ENCODE assay signal across 19 cellular contexts in the genomic region with DNA sequence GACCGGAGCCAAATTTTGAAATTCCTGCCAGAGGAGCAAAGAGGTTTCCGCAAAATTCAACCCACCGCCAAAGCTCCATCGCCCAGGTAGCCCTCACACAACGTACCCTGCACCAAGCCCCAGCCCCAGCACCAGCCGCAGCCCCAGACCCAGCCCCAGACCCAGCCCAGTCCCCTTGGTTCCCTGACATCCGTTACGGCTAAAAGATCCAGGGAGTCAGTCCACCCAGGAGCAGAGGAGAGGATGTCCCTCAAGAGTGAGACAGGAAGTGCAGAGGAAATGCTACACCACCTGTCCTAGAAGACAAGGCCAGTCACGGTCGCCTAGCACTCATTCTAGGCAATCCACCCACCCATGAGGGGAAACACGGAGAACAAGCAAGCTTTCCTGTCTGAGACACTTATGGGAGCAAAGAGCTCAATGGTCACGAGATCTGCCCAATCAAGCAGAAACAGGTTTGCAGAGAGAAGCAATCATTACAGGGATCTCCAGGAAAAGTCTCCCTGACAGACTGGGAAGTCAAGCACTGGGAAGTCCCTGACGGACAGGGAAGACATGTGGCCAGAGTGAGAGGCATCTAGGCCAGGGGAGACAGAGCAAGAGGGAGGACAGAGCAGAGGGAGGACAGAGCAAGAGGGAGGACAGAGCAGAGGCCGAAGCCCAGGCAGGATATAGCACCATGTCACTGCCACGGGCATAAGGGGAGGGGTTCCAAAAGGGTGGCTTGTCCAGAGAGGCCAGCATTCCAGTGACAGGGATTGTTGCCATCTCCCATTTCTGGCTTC. TPM values are rescaled to one million over a fixed set of nuclear protein-coding genes. Genes with fewer than 3 reads are reported as not detected.
A peak's percentile ranks its signal among the peaks of the same experiment; 100 is the strongest.
DNase-seq lines count a peak whose midpoint lies in the region; ATAC-seq, FAIRE-seq and TF ChIP-seq lines count a peak whose summit lies in the region.
"Had no signal": no experiment of that assay in that cellular context is flagged by ENCODE, and none has a peak within 500 bp of the region (broad histone marks: within the 10 kb centered on the region; RNA-seq: fewer than 3 reads in every experiment).

No MANE protein-coding gene starts in this region.

- H4K20me1 ChIP-seq in BLaER1 treated with 17β-estradiol and CSF1 and Interleukin-3, amounts not matched to agents 10 nM and 100 nM = no peaks in the 10 kb centered on the region

- in situ Hi-C loops in G401 (cut with HindIII; ENCODE audit: low sequenced_read_pairs) = no loop called here

- 73 to 77% methylated on average over 15 of the region's 15 CpGs for WGBS in sigmoid colon, 2 donors

- H3K36me3 ChIP-seq in BLaER1 treated with 17β-estradiol and CSF1 and Interleukin-3, amounts not matched to agents 10 nM and 100 nM = peaks cover 0 to 3% (median 0%) of the 10 kb centered on the region in 11 experiments; a peak in 2 of 22 replicates
- H3K36me3 ChIP-seq in kidney (ENCODE audit: control insufficient read depth in 1 of 2, insufficient read depth in 2 of 2, low read length in 2 of 2) (no peaks in the 10 kb centered on the region), sigmoid colon (no peaks in the 10 kb centered on the region)

- no peak for TF ChIP-seq POLR2A in sigmoid colon (IDR thresholded peaks at IDR 0.05)

- DNase-seq in G401 (ENCODE audit: low spot score) = peak; percentile 36
- peak; percentile 51 for DNase-seq in kidney
- DNase-seq in sigmoid colon = peak; percentile 53
- no peak for DNase-seq in NCI-H1930 (lab: John Stamatoyannopoulos, UW)
- DNase-seq in DMS153 (lab: John Stamatoyannopoulos, UW) = no peak
- DNase-seq: DMS79, H7, IMR-90, NCI-H1105 treated with DMSO at 0.1 percent for 48 hours, NCI-H187, NCI-H446, NCI-H69, SHP77 treated with DMSO at 0.1 percent for 48 hours had no signal

- H3K9ac ChIP-seq in BLaER1 treated with 17β-estradiol and CSF1 and Interleukin-3, amounts not matched to agents 10 nM and 100 nM = peak overlapping the region in 4 of 11 experiments; percentile 39 to 63 (median 56); a peak in 7 of 22 replicates
- H3K9ac ChIP-seq in kidney (ENCODE audit: low read length in 2 of 2) = no peak overlapping the region

- peaks cover 16 to 63% (median 56%) of the 10 kb centered on the region in 10 experiments; a peak in 19 of 20 replicates for H3K4me1 ChIP-seq in BLaER1 treated with 17β-estradiol and CSF1 and Interleukin-3, amounts not matched to agents 10 nM and 100 nM
- H3K4me1 ChIP-seq in kidney (ENCODE audit: control insufficient read depth in 1 of 2, insufficient read depth in 1 of 2, low read depth in 1 of 2, low read length in 2 of 2) = no peaks in the 10 kb centered on the region
- no peaks in the 10 kb centered on the region for H3K4me1 ChIP-seq in sigmoid colon

- intact Hi-C loops in kidney (cut with DNase I) = no loop called here
- intact Hi-C loops in sigmoid colon (cut with DNase I) = no loop called here

- peak overlapping the region in 4 of 11 experiments; percentile 47 to 74 (median 69); a peak in 8 of 22 replicates for H3K27ac ChIP-seq in BLaER1 treated with 17β-estradiol and CSF1 and Interleukin-3, amounts not matched to agents 10 nM and 100 nM
- no peak overlapping the region for H3K27ac ChIP-seq in kidney (ENCODE audit: low read depth in 2 of 2, low read length in 2 of 2)
- H3K27ac ChIP-seq in sigmoid colon = no peak overlapping the region

- FAIRE-seq in kidney (lab: Jason Lieb, UNC) = no peak
- FAIRE-seq: G401.6 had no signal

- peaks cover 47 to 66% (median 60%) of the 10 kb centered on the region in 11 experiments for H3K9me3 ChIP-seq in BLaER1 treated with 17β-estradiol and CSF1 and Interleukin-3, amounts not matched to agents 10 nM and 100 nM (replicated peaks in 1 of 11)
- no peaks in the 10 kb centered on the region for H3K9me3 ChIP-seq in kidney (ENCODE audit: control insufficient read depth in 1 of 2, low read length in 2 of 2)
- H3K9me3 ChIP-seq in sigmoid colon = no peaks in the 10 kb centered on the region

- H3K27me3 ChIP-seq in BLaER1 treated with 17β-estradiol and CSF1 and Interleukin-3, amounts not matched to agents 10 nM and 100 nM = peaks cover 0 to 16% (median 0%) of the 10 kb centered on the region in 11 experiments; a peak in 4 of 22 replicates
- peaks cover 0 to 5% (median 0%) of the 10 kb centered on the region in 3 donors for H3K27me3 ChIP-seq in sigmoid colon

- peak overlapping the region in 5 of 10 experiments; percentile 14 to 44 (median 25); a peak in 5 of 20 replicates for H3K4me3 ChIP-seq in BLaER1 treated with 17β-estradiol and CSF1 and Interleukin-3, amounts not matched to agents 10 nM and 100 nM
- H3K4me3 ChIP-seq in kidney (ENCODE audit: low read length in 2 of 2) = no peak overlapping the region
- H3K4me3 ChIP-seq in sigmoid colon = no peak overlapping the region

- H3K4me2 ChIP-seq in BLaER1 treated with 17β-estradiol and CSF1 and Interleukin-3, amounts not matched to agents 10 nM and 100 nM = peak overlapping the region; percentile 14 to 94 (median 79); a peak in 21 of 22 replicates

- TF ChIP-seq EP300 in sigmoid colon (IDR thresholded peaks at IDR 0.05) = no peak

- ATAC-seq in HG03280 (IDR thresholded peaks at IDR 0.05; ENCODE audit: unreplicated experiment) = no peak

- TF ChIP-seq CTCF in kidney (IDR thresholded peaks at IDR 0.05; ENCODE audit: borderline replicate concordance, extremely low read depth, insufficient read depth) (no peak), sigmoid colon (IDR thresholded peaks at IDR 0.05) (no peak)

RNA-seq across cellular contexts. Expression of a gene that starts 15.0 kb away (rescaled TPM):
- total RNA-seq in G401 (2014; rRNA removed; shearing (Covaris generic)) = not detected in 2 replicates
- total RNA-seq in kidney = not detected
- not detected for polyA plus RNA-seq in kidney (ENCODE audit: insufficient read depth, low read depth, low replicate concordance)
- under 1 TPM in 1 of 4 donors, not detected in 3; 0.54 TPM for total RNA-seq in sigmoid colon
- polyA plus RNA-seq in sigmoid colon = not detected
- total RNA-seq: CD4-positive, alpha-beta memory T cell; H7; HT-29; IMR-90; LHCN-M2 had no signal
- polyA plus RNA-seq: CD4-positive, alpha-beta memory T cell; IMR-90 had no signal

Comparison
In these comparisons a context has a peak if more than half of its experiments do, and no peak if none do; other contexts are left out.
1. DNase-seq: peak in G401 (single experiment), kidney (single experiment) and sigmoid colon (single experiment); none in NCI-H1930 (0 of 2) and DMS153 (single experiment).